ENCODE assay signal across 1 cellular context in genomic region chr22:44723801-44724200, GRCh38.
TF ChIP-seq lines count a peak whose summit lies in the region.

No MANE protein-coding gene starts in this region.

TF ChIP-seq in GM12878, 131 proteins besides CTCF, POLR2A, EP300 and RAD21 (continued from another document):
- TF ChIP-seq ZBTB40 (IDR thresholded peaks at IDR 0.05; ENCODE audit: borderline replicate concordance) (no peak), PML (IDR thresholded peaks at IDR 0.05; ENCODE audit: low read length) (no peak), ATF2 (IDR thresholded peaks at IDR 0.05; ENCODE audit: low read length) (no peak), E2F8 (IDR thresholded peaks at IDR 0.05; ENCODE audit: low read depth, partially characterized antibody) (no peak), MLLT1 (IDR thresholded peaks at IDR 0.05) (no peak), RBBP5 (conservative IDR thresholded peaks at IDR 0.05) (no peak), ZNF207 (IDR thresholded peaks at IDR 0.05; ENCODE audit: borderline replicate concordance) (no peak), PBX3 (IDR thresholded peaks at IDR 0.05; ENCODE audit: insufficient replicate concordance, low read depth, low read length) (no peak), HCFC1 (IDR thresholded peaks at IDR 0.05; ENCODE audit: low read length) (no peak), ZNF592 (IDR thresholded peaks at IDR 0.05) (no peak)
